15 cellular contexts compared by ENCODE assay signal in genomic region chr2:228768818-228769217, GRCh38.
DNase-seq lines count a peak whose midpoint lies in the region; ATAC-seq and TF ChIP-seq lines count a peak whose summit lies in the region.
"Had no signal": no experiment of that assay in that cellular context is flagged by ENCODE, and none has a peak within 500 bp of the region (broad histone marks: within the 10 kb centered on the region; RNA-seq: fewer than 3 reads in every experiment).

No MANE protein-coding gene starts in this region.

- no peaks in the 10 kb centered on the region for H3K4me1 Mint-ChIP-seq in progenitor cell of endocrine pancreas (ENCODE audit: low read depth)

- TF ChIP-seq POLR2A in vagina (IDR thresholded peaks at IDR 0.05) (no peak), transverse colon (IDR thresholded peaks at IDR 0.05) (no peak)

- TF ChIP-seq CTCF in heart right ventricle (IDR thresholded peaks at IDR 0.05) (no peak), left ventricle myocardium inferior (IDR thresholded peaks at IDR 0.05; ENCODE audit: borderline replicate concordance) (no peak), vagina (IDR thresholded peaks at IDR 0.05) (no peak), transverse colon (IDR thresholded peaks at IDR 0.05) (no peak), progenitor cell of endocrine pancreas (IDR thresholded peaks at IDR 0.05; ENCODE audit: unreplicated experiment) (no peak)

- H3K9me3 ChIP-seq in heart right ventricle (no peaks in the 10 kb centered on the region), left ventricle myocardium inferior (replicated peaks) (no peaks in the 10 kb centered on the region), vagina (no peaks in the 10 kb centered on the region), transverse colon (no peaks in the 10 kb centered on the region)

- H3K9me3 Mint-ChIP-seq in progenitor cell of endocrine pancreas (ENCODE audit: low read depth) = no peaks in the 10 kb centered on the region

- no peaks in the 10 kb centered on the region for H3K36me3 ChIP-seq in heart right ventricle
- no peaks in the 10 kb centered on the region for H3K36me3 ChIP-seq in left ventricle myocardium inferior
- H3K36me3 ChIP-seq in vagina = no peaks in the 10 kb centered on the region
- no peaks in the 10 kb centered on the region for H3K36me3 ChIP-seq in transverse colon
- H3K36me3 ChIP-seq: upper lobe of left lung, WERI-Rb-1 had no signal

- no peaks in the 10 kb centered on the region for H3K36me3 Mint-ChIP-seq in progenitor cell of endocrine pancreas (ENCODE audit: insufficient read depth)
- H3K36me3 Mint-ChIP-seq: brain; natural killer cell treated with Interleukin-12 subunit alpha and Interleukin-12 subunit beta and Interleukin-15 and Interleukin-18, amount 100 ng/mL, for 72 hours had no signal

- ATAC-seq in heart right ventricle = peak in 6 of 8 donors; percentile 25 to 71 (median 54)
- no peak for ATAC-seq in Right ventricle myocardium inferior
- ATAC-seq: natural killer cell treated with Interleukin-12 subunit alpha and Interleukin-12 subunit beta and Interleukin-15 and Interleukin-18, amount 100 ng/mL, for 72 hours had no signal

- intact Hi-C loops in heart right ventricle (cut with DNase I) (no loop called here), Right ventricle myocardium inferior (cut with DNase I) (no loop called here), left ventricle myocardium inferior (cut with micrococcal nuclease) (no loop called here), vagina (cut with DNase I) (loop anchor here (5.0 kb wide), 1 partner anchor 1778 kb away; no protein-coding TSS in a partner anchor), transverse colon (cut with DNase I; ENCODE audit: low total_unique reads) (no loop called here)

- H3K27me3 ChIP-seq in heart right ventricle (no peaks in the 10 kb centered on the region), left ventricle myocardium inferior (ENCODE audit: low read depth) (no peaks in the 10 kb centered on the region), vagina (no peaks in the 10 kb centered on the region), transverse colon (no peaks in the 10 kb centered on the region)
- H3K27me3 ChIP-seq: upper lobe of left lung had no signal

- in situ Hi-C loops in transverse colon (cut with MboI; ENCODE audit: low pct_ligation_motif_present in 1 of 4, low pct_unique_long_range_greater_than_20kb in 1 of 4, low sequenced_read_pairs in 3 of 4) = no loop called here

- no peaks in the 10 kb centered on the region for H3K27me3 Mint-ChIP-seq in progenitor cell of endocrine pancreas
- H3K27me3 Mint-ChIP-seq: natural killer cell treated with Interleukin-12 subunit alpha and Interleukin-12 subunit beta and Interleukin-15 and Interleukin-18, amount 100 ng/mL, for 72 hours had no signal

- peak overlapping the region in 2 of 10 donors; percentile 6 to 10 for H3K27ac ChIP-seq in heart right ventricle
- peak overlapping the region; percentile 42 for H3K27ac ChIP-seq in left ventricle myocardium inferior (replicated peaks)
- H3K27ac ChIP-seq in vagina = peak overlapping the region; percentile 42
- peak overlapping the region in 1 of 4 donors; percentile 9 for H3K27ac ChIP-seq in transverse colon
- H3K27ac ChIP-seq: upper lobe of left lung, WERI-Rb-1 had no signal

- H3K4me1 ChIP-seq in heart right ventricle (peaks cover 0 to 11% (median 0%) of the 10 kb centered on the region in 9 donors), left ventricle myocardium inferior (peaks cover 7% of the 10 kb centered on the region), vagina (peaks cover 16% of the 10 kb centered on the region), transverse colon (no peaks in the 10 kb centered on the region)

- no peak for TF ChIP-seq EP300 in transverse colon (IDR thresholded peaks at IDR 0.05; ENCODE audit: low read depth)

- H3K27ac Mint-ChIP-seq in progenitor cell of endocrine pancreas = no peak overlapping the region
- H3K27ac Mint-ChIP-seq: brain; natural killer cell treated with Interleukin-12 subunit alpha and Interleukin-12 subunit beta and Interleukin-15 and Interleukin-18, amount 100 ng/mL, for 72 hours had no signal

- no peak overlapping the region for H3K4me3 ChIP-seq in heart right ventricle
- no peak overlapping the region for H3K4me3 ChIP-seq in left ventricle myocardium inferior
- H3K4me3 ChIP-seq in vagina = no peak overlapping the region
- no peak overlapping the region for H3K4me3 ChIP-seq in transverse colon
- H3K4me3 ChIP-seq: upper lobe of left lung had no signal

- no peak overlapping the region for H3K4me3 Mint-ChIP-seq in progenitor cell of endocrine pancreas (ENCODE audit: low read depth)
- H3K4me3 Mint-ChIP-seq: brain; natural killer cell treated with Interleukin-12 subunit alpha and Interleukin-12 subunit beta and Interleukin-15 and Interleukin-18, amount 100 ng/mL, for 72 hours had no signal

- DNase-seq in heart right ventricle (no peak), Right ventricle myocardium inferior (ENCODE audit: missing footprints) (no peak), amniotic epithelial cell (ENCODE audit: low read depth) (peak; percentile 88), left ventricle myocardium inferior (no peak), vagina (ENCODE audit: extremely low spot score in 2 of 2) (no peak), transverse colon (no peak), NCI-H446 treated with DMSO at 0.1 percent for 48 hours (lab: John Stamatoyannopoulos, UW) (no peak), progenitor cell of endocrine pancreas (ENCODE audit: low spot score, unreplicated experiment) (no peak)
- DNase-seq: activated T-cell treated with anti-CD3 and anti-CD28 coated beads, Interleukin-2, amount 50 U/mL, for 1 hour; NCI-H345; SHP77 treated with DMSO at 0.1 percent for 48 hours; upper lobe of left lung; WERI-Rb-1 had no signal

- WGBS in heart right ventricle, 2 donors = 46 to 61% methylated on average over 1 of the region's 1 CpG
- 60 to 80% methylated on average over 1 of the region's 1 CpG for WGBS in transverse colon (ENCODE audit: low coverage in 1 of 2), 2 donors
